Comparison of ENCODE assay signal across 9 cellular contexts in genomic region chr2:210459925-210460862, GRCh38. TPM values are rescaled to one million over a fixed set of nuclear protein-coding genes. Genes with fewer than 3 reads are reported as not detected.
DNase-seq lines count a peak whose midpoint lies in the region; ATAC-seq lines count a peak whose summit lies in the region.
"Had no signal": no experiment of that assay in that cellular context is flagged by ENCODE, and none has a peak within 500 bp of the region (broad histone marks: within the 10 kb centered on the region; RNA-seq: fewer than 3 reads in every experiment).

No MANE protein-coding gene starts in this region.

- H3K36me3 Mint-ChIP-seq in naive B cell = peaks cover 14 to 16% of the 10 kb centered on the region in 2 donors

- H3K27me3 Mint-ChIP-seq in naive B cell = no peaks in the 10 kb centered on the region

- peak overlapping the region; percentile 36 to 93 (median 86) for H3K27ac Mint-ChIP-seq in naive B cell

- no peak for DNase-seq in naive B cell
- DNase-seq in GF-D8 (lab: John Stamatoyannopoulos, UW) = no peak
- no peak for DNase-seq in kidney glomerular epithelial cell (lab: John Stamatoyannopoulos, UW)
- no peak for DNase-seq in GOT3 (lab: John Stamatoyannopoulos, UW)
- DNase-seq: activated CD8-positive, alpha-beta memory T cell treated with anti-CD3 and anti-CD28 coated beads, Interleukin-2, amount 50 U/mL, for 4 hours had no signal

- H3K4me1 Mint-ChIP-seq in naive B cell = peaks cover 44 to 71% (median 52%) of the 10 kb centered on the region in 3 donors

- ATAC-seq in GM18909 (IDR thresholded peaks at IDR 0.05; ENCODE audit: poor library complexity, unreplicated experiment) (peak; percentile 73), HG02571 (IDR thresholded peaks at IDR 0.05; ENCODE audit: unreplicated experiment) (peak; percentile 67), HG03457 (IDR thresholded peaks at IDR 0.05; ENCODE audit: unreplicated experiment) (peak; percentile 51), naive B cell (ENCODE audit: low read depth in 2 of 2) (peak; percentile 36 to 40), HG03280 (IDR thresholded peaks at IDR 0.05; ENCODE audit: unreplicated experiment) (no peak)

- no peaks in the 10 kb centered on the region for H3K9me3 Mint-ChIP-seq in naive B cell

- H3K4me3 Mint-ChIP-seq in naive B cell = peak overlapping the region in 7 of 8 donors; percentile 27 to 88 (median 73)

RNA-seq across cellular contexts. Expression of gene LANCL1, which starts 16.4 kb away (rescaled TPM):
- polyA plus RNA-seq in naive B cell (ENCODE audit: low read depth in 6 of 6) = 10 to 100 TPM in 5 of 6 donors, 1 to 10 TPM in 1; 2.5 to 31.0 (median 20.9) TPM
